Comparison of ENCODE assay signal across 26 cellular contexts in genomic region chr5:10920400-10920799, GRCh38.
"Had no signal": no experiment of that assay in that cellular context is flagged by ENCODE, and none has a peak within 500 bp of the region (broad histone marks: within the 10 kb centered on the region; RNA-seq: fewer than 3 reads in every experiment).

No MANE protein-coding gene starts in this region.

- H3K4me1 ChIP-seq: colonic mucosa, esophagus squamous epithelium, gastrocnemius medialis, heart right ventricle, left lung, lower lobe of right lung had no signal

- H3K4me3 ChIP-seq: colonic mucosa, esophagus squamous epithelium, gastrocnemius medialis, heart right ventricle, left lung, lower lobe of right lung, mucosa of descending colon had no signal

- ATAC-seq: effector memory CD8-positive, alpha-beta T cell; esophagus mucosa; gastrocnemius medialis; heart right ventricle; left cardiac atrium; left lung; left ventricle myocardium superior; lower lobe of right lung; mucosa of descending colon had no signal

- H3K9me3 ChIP-seq: colonic mucosa, esophagus squamous epithelium, gastrocnemius medialis, heart right ventricle, left lung, lower lobe of right lung, mucosa of descending colon had no signal

- H3K36me3 ChIP-seq: colonic mucosa, esophagus squamous epithelium, gastrocnemius medialis, heart right ventricle, left lung, lower lobe of right lung had no signal

- H3K27ac ChIP-seq: colonic mucosa, epithelial cell of prostate, esophagus squamous epithelium, gastrocnemius medialis, heart right ventricle, left lung, lower lobe of right lung had no signal

- DNase-seq: colonic mucosa; cortex of kidney; effector CD8-positive, alpha-beta T cell; effector memory CD8-positive, alpha-beta T cell; endodermal cell; erythroblast; esophagus squamous epithelium; foreskin fibroblast; foreskin melanocyte; gastrocnemius medialis; glutamatergic neuron; head of caudate nucleus; heart right ventricle; hippocampal formation; left cardiac atrium; left lung; left ventricle myocardium superior; lower lobe of right lung; mesenchymal stem cell; mucosa of descending colon; naive B cell had no signal

- FAIRE-seq: endometrium, islet of Langerhans, keratinocyte had no signal

- H3K27me3 ChIP-seq: colonic mucosa, gastrocnemius medialis, left lung had no signal
